In genomic region chr21:41726630-41726969, GRCh38 we compare ENCODE assay signal across 21 cellular contexts. TPM values are rescaled to one million over a fixed set of nuclear protein-coding genes. Genes with fewer than 3 reads are reported as not detected.
DNase-seq lines count a peak whose midpoint lies in the region; ATAC-seq, FAIRE-seq and TF ChIP-seq lines count a peak whose summit lies in the region.
"Had no signal": no experiment of that assay in that cellular context is flagged by ENCODE, and none has a peak within 500 bp of the region (broad histone marks: within the 10 kb centered on the region; RNA-seq: fewer than 3 reads in every experiment).

No MANE protein-coding gene starts in this region.

- H3K4me1 ChIP-seq in Caco-2 (peaks cover 39% of the 10 kb centered on the region), ascending aorta (peaks cover 9 to 17% of the 10 kb centered on the region in 2 donors), HepG2 (ENCODE audit: insufficient read depth, low read length) (peaks cover 47% of the 10 kb centered on the region), stomach (peaks cover 14 to 37% (median 21%) of the 10 kb centered on the region in 4 donors)
- H3K4me1 ChIP-seq: lower lobe of right lung, Peyer's patch, thyroid gland had no signal

- BruUV-seq in Caco-2 (replicated peaks; lab: Mats Ljungman, UMichigan) (no TSS peak), HepG2 (replicated peaks; lab: Mats Ljungman, UMichigan) (no TSS peak)

- H3K4me3 Mint-ChIP-seq in Caco-2 (ENCODE audit: unreplicated experiment), result no peak overlapping the region
- H3K4me3 Mint-ChIP-seq: activated naive CD8-positive, alpha-beta T cell treated with anti-CD3 and anti-CD28 coated beads, Interleukin-2, amount 50 U/mL, for 24 hours; CD8-positive, alpha-beta memory T cell; immature natural killer cell had no signal

- H3K36me3 ChIP-seq in Caco-2 (ENCODE audit: control insufficient read depth, insufficient read depth, low read length) (no peaks in the 10 kb centered on the region), ascending aorta (no peaks in the 10 kb centered on the region), HepG2 (replicated peaks in 1 of 2; ENCODE audit: control insufficient read depth in 1 of 2, insufficient read depth in 2 of 2, low read length in 2 of 2) (no peaks in the 10 kb centered on the region), stomach (no peaks in the 10 kb centered on the region)
- H3K36me3 ChIP-seq: heart left ventricle, lower lobe of right lung, Peyer's patch, thyroid gland had no signal

- CTCF ChIA-PET in Caco-2 (lab: Charles Lee) (interaction anchor here (1.0 to 2.0 kb wide), 2 partner anchors 11 to 42 kb away, joined by 3 to 7 read pairs; no protein-coding TSS in a partner anchor), HepG2 (lab: Yijun Ruan, JAX; ENCODE audit: low intra/inter-chr PET ratio, low total read pairs) (interaction anchor here (1.0 kb wide), 1 partner anchor 52 kb away, joined by 3 read pairs; no protein-coding TSS in a partner anchor)

- no peak for TF ChIP-seq RAD21 in HepG2 (CRISPR knock-in tag; IDR thresholded peaks at IDR 0.05)

- no peak for FAIRE-seq in HepG2 (lab: Jason Lieb, UNC)

- TF ChIP-seq POLR2A in HepG2 (IDR thresholded peaks at IDR 0.05; ENCODE audit: insufficient read depth in 1 of 2, low read depth in 2 of 2, low read length in 2 of 2), result no peak
- no peak for TF ChIP-seq POLR2A in stomach (IDR thresholded peaks at IDR 0.05)

- no peaks in the 10 kb centered on the region for H3K36me3 Mint-ChIP-seq in Caco-2 (ENCODE audit: insufficient read depth, unreplicated experiment)
- H3K36me3 Mint-ChIP-seq: CD8-positive, alpha-beta memory T cell; immature natural killer cell had no signal

- peaks cover 27% of the 10 kb centered on the region for H3K4me1 Mint-ChIP-seq in Caco-2 (ENCODE audit: low read depth, unreplicated experiment)
- H3K4me1 Mint-ChIP-seq: activated naive CD8-positive, alpha-beta T cell treated with anti-CD3 and anti-CD28 coated beads, Interleukin-2, amount 50 U/mL, for 24 hours; immature natural killer cell had no signal

- H3K9ac ChIP-seq in HepG2 (ENCODE audit: insufficient read depth, low read depth, low read length), result peak overlapping the region; percentile 57

- H3K27ac ChIP-seq in ascending aorta, result peak overlapping the region; percentile 83 to 91
- no peak overlapping the region for H3K27ac ChIP-seq in HepG2 (ENCODE audit: extremely low read length, insufficient read depth, low read length)
- H3K27ac ChIP-seq in stomach, result peak overlapping the region; percentile 27 to 77 (median 72)
- H3K27ac ChIP-seq: Peyer's patch, thyroid gland had no signal

- ATAC-seq in HepG2 (peak; percentile 21), HG03469 (IDR thresholded peaks at IDR 0.05; ENCODE audit: unreplicated experiment) (no peak), HG03432 (IDR thresholded peaks at IDR 0.05; ENCODE audit: unreplicated experiment) (no peak)

- in situ Hi-C loops in HepG2 (cut with HindIII; ENCODE audit: extremely low pct_ligation_motif_present, low pct_unique_long_range_greater_than_20kb), result no loop called here

- intact Hi-C loops in Caco-2 (cut with micrococcal nuclease; ENCODE audit: unreplicated experiment), result no loop called here
- intact Hi-C loops in ascending aorta (cut with DNase I), result loop anchor here (2.0 to 5.0 kb wide), 3 partner anchors 42 to 114 kb away; no protein-coding TSS in a partner anchor
- intact Hi-C loops in HepG2 (cut with micrococcal nuclease; ENCODE audit: unreplicated experiment), result loop anchor here (2.0 kb wide), 1 partner anchor 42 kb away; no protein-coding TSS in a partner anchor
- intact Hi-C loops in stomach (cut with DNase I; ENCODE audit: low total_unique reads), result no loop called here

- TF ChIP-seq EP300 in HepG2 (IDR thresholded peaks at IDR 0.05; ENCODE audit: low read depth in 2 of 2, low read length in 2 of 2) (no peak), HepG2 (CRISPR knock-in tag; IDR thresholded peaks at IDR 0.05; ENCODE audit: borderline replicate concordance) (no peak), stomach (IDR thresholded peaks at IDR 0.05) (no peak)

- DNase-seq in Caco-2 (no peak), ascending aorta (ENCODE audit: low spot score in 2 of 2) (no peak), HepG2 (ENCODE audit: low spot score) (no peak), stomach (no peak), NCI-H1930 (lab: John Stamatoyannopoulos, UW) (no peak)
- no peak for DNase-seq in stimulated activated CD4-positive, alpha-beta T cell treated with anti-CD3 and anti-CD28 coated beads, Interleukin-2, amount 100 ng/mL, for 24 hours
- DNase-seq: activated naive CD8-positive, alpha-beta T cell treated with anti-CD3 and anti-CD28 coated beads, Interleukin-2, amount 50 U/mL, for 24 hours; caudate nucleus; CD8-positive, alpha-beta memory T cell; effector CD4-positive, alpha-beta T cell; HCEC 1CT; immature natural killer cell; lower lobe of right lung; naive B cell; NCI-H2107 had no signal

- peak overlapping the region; percentile 49 for H2AFZ ChIP-seq in HepG2 (ENCODE audit: low read length)

- H3K27ac Mint-ChIP-seq in Caco-2 (ENCODE audit: unreplicated experiment), result peak overlapping the region; percentile 3
- H3K27ac Mint-ChIP-seq: activated naive CD8-positive, alpha-beta T cell treated with anti-CD3 and anti-CD28 coated beads, Interleukin-2, amount 50 U/mL, for 24 hours; activated T-helper 2 cell treated with anti-CD3 and anti-CD28 coated beads, Interferon-gamma antibody, Interleukin-2, Interleukin-4, amounts not matched to agents 10 μg/mL and 5 μg/mL and 100 μg/mL, durations not matched to agents 14 hours and 24 hours and 36 hours; immature natural killer cell; naive B cell had no signal

- 12% methylated on average over 9 of the region's 9 CpGs for WGBS in HepG2 (ENCODE audit: low lambda C conversion rate)
- 49 to 79% (median 69%) methylated on average over 9 of the region's 9 CpGs for WGBS in stomach, 5 donors

- H3K27me3 Mint-ChIP-seq in Caco-2 (ENCODE audit: insufficient read depth, unreplicated experiment), result no peaks in the 10 kb centered on the region

- H3K27me3 ChIP-seq in Caco-2 (replicated peaks; ENCODE audit: control insufficient read depth, insufficient read depth, low read length), result no peaks in the 10 kb centered on the region
- H3K27me3 ChIP-seq in ascending aorta, result no peaks in the 10 kb centered on the region
- peaks cover 2 to 9% of the 10 kb centered on the region in 2 experiments; a peak in 2 of 5 replicates for H3K27me3 ChIP-seq in HepG2 (ENCODE audit: control insufficient read depth in 1 of 2, insufficient read depth in 2 of 2, low read length in 2 of 2)
- H3K27me3 ChIP-seq in stomach, result peaks cover 0 to 60% (median 8%) of the 10 kb centered on the region in 3 donors
- H3K27me3 ChIP-seq: Peyer's patch, thyroid gland had no signal

- no peaks in the 10 kb centered on the region for H4K20me1 ChIP-seq in HepG2 (ENCODE audit: insufficient read depth, low read length)

- H3K9me3 ChIP-seq in Caco-2 (no peaks in the 10 kb centered on the region), ascending aorta (peaks cover 0 to 3% of the 10 kb centered on the region in 2 donors), HepG2 (ENCODE audit: low read length) (no peaks in the 10 kb centered on the region), stomach (peaks cover 0 to 4% (median under 1%) of the 10 kb centered on the region in 4 donors)
- H3K9me3 ChIP-seq: lower lobe of right lung, Peyer's patch, thyroid gland had no signal

- H3K79me2 ChIP-seq in HepG2 (ENCODE audit: insufficient read depth, low read length), result no peaks in the 10 kb centered on the region

- H3K9me3 Mint-ChIP-seq in Caco-2 (ENCODE audit: unreplicated experiment), result peaks cover 7% of the 10 kb centered on the region
- H3K9me3 Mint-ChIP-seq: activated naive CD8-positive, alpha-beta T cell treated with anti-CD3 and anti-CD28 coated beads, Interleukin-2, amount 50 U/mL, for 24 hours; activated T-helper 2 cell treated with anti-CD3 and anti-CD28 coated beads, Interferon-gamma antibody, Interleukin-2, Interleukin-4, amounts not matched to agents 10 μg/mL and 5 μg/mL and 100 μg/mL, durations not matched to agents 14 hours and 24 hours and 36 hours; immature natural killer cell had no signal

- TF ChIP-seq CTCF in Caco-2 (IDR thresholded peaks at IDR 0.05; ENCODE audit: insufficient read depth in 1 of 2, low read depth in 1 of 2, low read length in 1 of 2, severe bottlenecking in 1 of 2, unreplicated experiment in 1 of 2) (no peak), ascending aorta (IDR thresholded peaks at IDR 0.05) (no peak), HepG2 (CRISPR knock-in tag; IDR thresholded peaks at IDR 0.05) (no peak), stomach (IDR thresholded peaks at IDR 0.05) (no peak)

- H3K4me3 ChIP-seq in Caco-2 (ENCODE audit: low read depth, low read length), result no peak overlapping the region
- no peak overlapping the region for H3K4me3 ChIP-seq in ascending aorta
- H3K4me3 ChIP-seq in HepG2 (replicated peaks in 1 of 3; ENCODE audit: insufficient read depth in 1 of 3, low read depth in 2 of 3, low read length in 3 of 3), result peak overlapping the region; percentile 28 to 67 (median 41); a peak in 5 of 6 replicates
- no peak overlapping the region for H3K4me3 ChIP-seq in stomach
- H3K4me3 ChIP-seq: thyroid gland had no signal

- peak overlapping the region; percentile 94 for H3K4me2 ChIP-seq in HepG2 (ENCODE audit: low read depth, low read length)

- POLR2A ChIA-PET in Caco-2 (lab: Charles Lee) (no interaction called here), HepG2 (lab: Yijun Ruan, JAX) (interaction anchor here (1.0 to 3.3 kb wide), 3 partner anchors 11 to 38 kb away, joined by 5 to 31 read pairs (median 6); no protein-coding TSS in a partner anchor)

RNA-seq across cellular contexts. Expression of gene RIPK4, which starts 40.3 kb away (rescaled TPM):
- total RNA-seq in Caco-2 (2022), result 24.1 and 25.4 TPM in 2 replicates
- 6.4 TPM for total RNA-seq in ascending aorta
- total RNA-seq in HepG2 (2016; rRNA removed; fragmentation: Illumina TruSeq; extraction: Trizol), result 4.9 and 5.3 TPM in 2 replicates
- total RNA-seq in HepG2 (2016; cell fraction: cytosol; rRNA removed; fragmentation: Illumina TruSeq; extraction: Trizol; ENCODE audit: low read depth), result 0.51 and 0.71 TPM in 2 replicates
- total RNA-seq in HepG2 (2016; cell fraction: insoluble cytoplasmic fraction; rRNA removed; fragmentation: Illumina TruSeq; extraction: Trizol), result 4.4 and 5.2 TPM in 2 replicates
- 2.1 and 2.3 TPM in 2 replicates for total RNA-seq in HepG2 (2016; cell fraction: membrane; rRNA removed; fragmentation: Illumina TruSeq; extraction: Trizol)
- total RNA-seq in HepG2 (2016; cell fraction: nucleus; rRNA removed; fragmentation: Illumina TruSeq; extraction: Trizol), result 3.5 and 4.3 TPM in 2 replicates
- 3.1 and 3.7 TPM in 2 replicates for polyA plus RNA-seq in HepG2 (2011; rRNA removed)
- polyA plus RNA-seq in HepG2 (2011; cell fraction: cytosol; rRNA removed), result 2.8 TPM in 2 replicates
- polyA plus RNA-seq in HepG2 (2011; cell fraction: nucleus; rRNA removed), result 11.6 and 15.3 TPM in 2 replicates
- 5.1 and 8.2 TPM in 2 replicates for polyA plus RNA-seq in HepG2 (2012)
- 0.29 and 0.38 TPM in 2 replicates for polyA plus RNA-seq in HepG2 (2016; cell fraction: cytosol; fragmentation: Illumina TruSeq; extraction: Trizol; ENCODE audit: low read depth)
- 3.7 and 4.2 TPM in 2 replicates for polyA plus RNA-seq in HepG2 (2016; cell fraction: insoluble cytoplasmic fraction; fragmentation: Illumina TruSeq; extraction: Trizol; ENCODE audit: low read depth)
- 0.65 and 1.0 TPM in 2 replicates for polyA plus RNA-seq in HepG2 (2016; cell fraction: membrane; fragmentation: Illumina TruSeq; extraction: Trizol; ENCODE audit: low read depth)
- polyA plus RNA-seq in HepG2 (2016; cell fraction: nucleus; fragmentation: Illumina TruSeq; extraction: Trizol; ENCODE audit: insufficient read depth, low read depth), result 6.2 and 7.7 TPM in 2 replicates
- polyA minus RNA-seq in HepG2 (2011; rRNA and poly(A)+ RNA removed; ENCODE audit: low replicate concordance), result 0.70 and 14.5 TPM in 2 replicates
- polyA minus RNA-seq in HepG2 (2011; cell fraction: cytosol; rRNA and poly(A)+ RNA removed), result 6.3 and 8.3 TPM in 2 replicates
- polyA minus RNA-seq in HepG2 (2011; cell fraction: nucleus; rRNA and poly(A)+ RNA removed), result 4.6 and 8.5 TPM in 2 replicates
- total RNA-seq in stomach, result 10 to 100 TPM in 4 of 5 donors, 1 to 10 TPM in 1; 9.0 to 36.2 (median 13.2) TPM
- 10 to 100 TPM in 2 of 3 donors, 1 to 10 TPM in 1; 8.7 to 37.6 (median 29.2) TPM for polyA plus RNA-seq in stomach
- total RNA-seq: activated T-helper 2 cell treated with anti-CD3 and anti-CD28 coated beads, Interferon-gamma antibody, Interleukin-2, Interleukin-4, amounts not matched to agents 10 μg/mL and 5 μg/mL and 100 μg/mL, durations not matched to agents 14 hours and 24 hours and 36 hours had no signal
- polyA plus RNA-seq: CD8-positive, alpha-beta memory T cell; immature natural killer cell had no signal

Comparison
In these comparisons a context has a peak if more than half of its experiments do, and no peak if none do; other contexts are left out.
1. H3K4me3 ChIP-seq: peak in HepG2 (3 of 3); none in Caco-2 (single experiment), ascending aorta (0 of 2) and stomach (0 of 4).
2. intact Hi-C loops: an anchor here in ascending aorta (2.0 to 5.0 kb wide) and HepG2 (2.0 kb wide); none called in Caco-2 and stomach.